In genomic region chr12:16294589-16294988, GRCh38 we compare ENCODE assay signal across 10 cellular contexts. TPM values are rescaled to one million over a fixed set of nuclear protein-coding genes. Genes with fewer than 3 reads are reported as not detected.
"Had no signal": no experiment of that assay in that cellular context is flagged by ENCODE, and none has a peak within 500 bp of the region (broad histone marks: within the 10 kb centered on the region; RNA-seq: fewer than 3 reads in every experiment).

No MANE protein-coding gene starts in this region.

- DNase-seq: IMR-90, KBM-7, KG1 had no signal

- H3K4me3 ChIP-seq: K562 had no signal

- FAIRE-seq: HepG2, HTR-8/SVneo, K562 had no signal

- H3K27ac ChIP-seq: HL-60 had no signal

- ATAC-seq: HepG2, K562 had no signal

RNA-seq across cellular contexts. Expression of gene SLC15A5, which starts 17.1 kb away (rescaled TPM):
- total RNA-seq: HepG2, HT-29, HT1080, IMR-90, K562 had no signal
- polyA plus RNA-seq: HepG2, IgD-negative memory B cell, IMR-90, K562 had no signal

RNA-seq across cellular contexts. Expression of gene MGST1, which starts 52.9 kb away (rescaled TPM):
- polyA plus RNA-seq: IgD-negative memory B cell had no signal
